9 cellular contexts compared by ENCODE assay signal in the genomic region with DNA sequence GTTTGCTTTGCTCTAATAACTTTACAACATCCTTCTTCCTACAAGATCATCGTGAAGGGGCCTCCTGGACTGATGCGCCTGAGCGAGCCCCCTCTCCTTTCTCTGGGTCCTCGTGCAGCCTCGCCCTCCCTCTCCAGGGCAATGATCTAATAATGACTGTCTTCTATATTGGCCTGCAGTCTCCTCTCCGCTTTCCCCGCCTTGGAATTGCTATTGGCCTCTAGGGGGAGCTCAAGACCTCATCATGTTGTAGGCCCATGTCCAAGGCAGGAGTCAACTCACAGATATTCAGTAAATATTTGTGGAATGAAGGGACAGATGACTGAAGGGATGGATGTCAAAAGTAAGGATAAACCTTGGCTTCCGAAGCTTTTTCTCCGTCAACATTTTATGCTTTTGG.
DNase-seq lines count a peak whose midpoint lies in the region; ATAC-seq and TF ChIP-seq lines count a peak whose summit lies in the region.
"Had no signal": no experiment of that assay in that cellular context is flagged by ENCODE, and none has a peak within 500 bp of the region (broad histone marks: within the 10 kb centered on the region; RNA-seq: fewer than 3 reads in every experiment).

No MANE protein-coding gene starts in this region.

- H2AFZ ChIP-seq in MM.1S (ENCODE audit: low read length) = no peak overlapping the region
- H2AFZ ChIP-seq in OCI-LY7 (ENCODE audit: low read length) = no peak overlapping the region

- peaks cover 2% of the 10 kb centered on the region for H3K4me1 Mint-ChIP-seq in mesothelial cell of epicardium

- POLR2A ChIA-PET in OCI-LY7 (lab: Charles Lee) = interaction anchor here (0.6 kb wide), 1 partner anchor 152 kb away, joined by 4 read pairs; no protein-coding TSS in a partner anchor

- no peaks in the 10 kb centered on the region for H3K36me3 Mint-ChIP-seq in mesothelial cell of epicardium

- H3K79me2 ChIP-seq in MM.1S (ENCODE audit: low read length) (no peaks in the 10 kb centered on the region), OCI-LY7 (ENCODE audit: insufficient read depth, low read depth, low read length) (no peaks in the 10 kb centered on the region)

- H3K9me2 ChIP-seq in MM.1S (replicated peaks; ENCODE audit: insufficient read depth, low read length) = no peaks in the 10 kb centered on the region
- no peaks in the 10 kb centered on the region for H3K9me2 ChIP-seq in OCI-LY7 (ENCODE audit: insufficient read depth, low read length)

- ATAC-seq in HG02678 (IDR thresholded peaks at IDR 0.05; ENCODE audit: unreplicated experiment) (no peak), GM21423 (IDR thresholded peaks at IDR 0.05; ENCODE audit: unreplicated experiment) (no peak)

- no peaks in the 10 kb centered on the region for H4K20me1 ChIP-seq in MM.1S (ENCODE audit: insufficient read depth, low read length)
- no peaks in the 10 kb centered on the region for H4K20me1 ChIP-seq in OCI-LY7 (ENCODE audit: insufficient read depth, low read length)

- BruUV-seq in OCI-LY7 (replicated peaks; lab: Mats Ljungman, UMichigan) = no TSS peak

- H3K4me3 ChIP-seq in MM.1S (ENCODE audit: low read length) = no peak overlapping the region
- no peak overlapping the region for H3K4me3 ChIP-seq in OCI-LY7 (ENCODE audit: low read depth, low read length, poor library complexity, severe bottlenecking)
- H3K4me3 ChIP-seq: skin epidermis had no signal

- H3K36me3 ChIP-seq in MM.1S (replicated peaks; ENCODE audit: insufficient read depth, low read length) = no peaks in the 10 kb centered on the region
- H3K36me3 ChIP-seq in OCI-LY7 (ENCODE audit: insufficient read depth, low read length) = no peaks in the 10 kb centered on the region

- H3K4me2 ChIP-seq in MM.1S (ENCODE audit: low read depth, low read length) = no peak overlapping the region
- no peak overlapping the region for H3K4me2 ChIP-seq in OCI-LY7 (ENCODE audit: low read length)

- no peak overlapping the region for H3K9ac ChIP-seq in MM.1S (ENCODE audit: low read length)

- H3F3A ChIP-seq in MM.1S (ENCODE audit: insufficient read depth, low read length) = no peaks in the 10 kb centered on the region

- no peaks in the 10 kb centered on the region for H3K4me1 ChIP-seq in MM.1S (ENCODE audit: low read length)
- no peaks in the 10 kb centered on the region for H3K4me1 ChIP-seq in OCI-LY7 (ENCODE audit: insufficient read depth, low read length, poor library complexity, severe bottlenecking)

- H3K27ac ChIP-seq in MM.1S (ENCODE audit: low read length) = no peak overlapping the region
- no peak overlapping the region for H3K27ac ChIP-seq in OCI-LY7 (ENCODE audit: low read depth, low read length, poor library complexity, severe bottlenecking)
- H3K27ac ChIP-seq: skin epidermis had no signal

- CTCF ChIA-PET in OCI-LY7 (lab: Charles Lee; ENCODE audit: unreplicated experiment) = no interaction called here

- peak; percentile 39 for DNase-seq in EH (ENCODE audit: low read depth)
- DNase-seq in MM.1S = peak; percentile 54
- peak; percentile 60 for DNase-seq in OCI-LY7 (ENCODE audit: low spot score)
- DNase-seq in ecto neural progenitor cell (ENCODE audit: low spot score) = peak; percentile 73
- DNase-seq in mesothelial cell of epicardium (ENCODE audit: low spot score in 2 of 2, unreplicated experiment in 2 of 2) = peak; percentile 21 to 70
- no peak for DNase-seq in stimulated activated CD4-positive, alpha-beta T cell treated with anti-CD3 and anti-CD28 coated beads, Interleukin-4, amount 100 ng/mL, for 24 hours

- no peaks in the 10 kb centered on the region for H3K27me3 ChIP-seq in MM.1S (replicated peaks; ENCODE audit: insufficient read depth, low read length)

- peak; percentile 66 for TF ChIP-seq CTCF in MM.1S (IDR thresholded peaks at IDR 0.05; ENCODE audit: low read length)
- peak; percentile 86 for TF ChIP-seq CTCF in OCI-LY7 (conservative IDR thresholded peaks at IDR 0.05; ENCODE audit: low read length)
- TF ChIP-seq CTCF in mesothelial cell of epicardium (IDR thresholded peaks at IDR 0.05; ENCODE audit: unreplicated experiment) = peak; percentile 84

- H3K9me3 Mint-ChIP-seq in mesothelial cell of epicardium = no peaks in the 10 kb centered on the region

- H3K4me3 Mint-ChIP-seq in mesothelial cell of epicardium = no peak overlapping the region

- intact Hi-C loops in OCI-LY7 (cut with micrococcal nuclease; ENCODE audit: unreplicated experiment) = loop anchor here (5.0 kb wide), 1 partner anchor 800 kb away; no protein-coding TSS in a partner anchor

- H3K27ac Mint-ChIP-seq in mesothelial cell of epicardium = no peak overlapping the region

- H3K27me3 Mint-ChIP-seq in mesothelial cell of epicardium (ENCODE audit: low read depth) = peaks cover 14% of the 10 kb centered on the region

- H3K9me3 ChIP-seq in MM.1S (replicated peaks; ENCODE audit: insufficient read depth, low read length) (no peaks in the 10 kb centered on the region), OCI-LY7 (ENCODE audit: low read length) (no peaks in the 10 kb centered on the region)
